ENCODE assay signal across 9 cellular contexts in the genomic region with DNA sequence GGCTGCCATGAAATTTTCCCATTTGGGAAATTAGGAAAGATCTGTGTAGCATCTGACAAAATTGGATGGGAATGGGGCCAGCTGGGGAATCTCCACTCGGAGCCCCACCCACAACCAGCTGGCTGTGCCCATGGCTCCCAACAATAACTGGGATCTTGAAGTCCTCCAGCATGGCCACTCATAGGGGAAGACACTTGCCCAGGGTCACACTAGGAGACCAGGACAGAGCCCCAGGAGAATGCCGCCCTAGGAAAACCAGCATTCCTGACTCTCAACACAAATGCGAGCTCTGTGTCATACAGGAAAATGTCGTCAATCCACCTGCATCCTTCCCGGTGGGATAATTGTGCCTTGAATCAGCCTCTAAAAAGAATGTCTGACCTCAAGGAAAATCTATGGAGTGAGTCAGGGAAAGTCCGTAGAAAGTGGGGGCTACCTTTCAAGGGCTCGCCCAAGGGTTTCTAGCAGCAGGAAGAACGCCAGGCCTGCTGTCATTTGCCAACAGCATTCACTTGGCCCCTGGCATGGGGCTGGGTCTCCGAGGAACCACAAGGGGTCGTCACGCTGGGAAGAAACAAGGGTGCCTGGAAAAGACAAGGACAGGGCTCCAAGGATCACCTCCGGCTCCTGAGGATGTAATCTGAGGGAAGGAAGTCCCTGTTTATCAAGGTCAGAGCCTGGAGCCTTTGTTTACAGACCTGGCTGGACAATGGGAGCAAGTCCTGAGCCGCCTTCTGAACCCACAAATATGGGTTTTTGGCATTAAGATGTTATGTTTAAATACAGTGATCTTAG. TPM values are rescaled to one million over a fixed set of nuclear protein-coding genes. Genes with fewer than 3 reads are reported as not detected.
DNase-seq lines count a peak whose midpoint lies in the region; ATAC-seq and TF ChIP-seq lines count a peak whose summit lies in the region.
"Had no signal": no experiment of that assay in that cellular context is flagged by ENCODE, and none has a peak within 500 bp of the region (broad histone marks: within the 10 kb centered on the region; RNA-seq: fewer than 3 reads in every experiment).

No MANE protein-coding gene starts in this region.

- H3K36me3 ChIP-seq in HUES48 (ENCODE audit: control insufficient read depth, insufficient read depth, low read length) (no peaks in the 10 kb centered on the region), tibial nerve (no peaks in the 10 kb centered on the region)

- H3K27me3 ChIP-seq in HUES48 (ENCODE audit: control insufficient read depth, insufficient read depth, low read length) = no peaks in the 10 kb centered on the region
- H3K27me3 ChIP-seq in tibial nerve = no peaks in the 10 kb centered on the region

- intact Hi-C loops in head of caudate nucleus (cut with DNase I) = no loop called here

- TF ChIP-seq CTCF in tibial nerve (IDR thresholded peaks at IDR 0.05) = no peak

- no peak for ATAC-seq in GM21786 (IDR thresholded peaks at IDR 0.05; ENCODE audit: unreplicated experiment)

- no peak overlapping the region for H3K9ac ChIP-seq in HUES48 (ENCODE audit: low read depth, low read length)

- H3K9me3 ChIP-seq in HUES48 (ENCODE audit: control insufficient read depth, insufficient read depth, low read length) = no peaks in the 10 kb centered on the region
- H3K9me3 ChIP-seq in tibial nerve = no peaks in the 10 kb centered on the region

- peak overlapping the region; percentile 84 for H3K27ac ChIP-seq in HUES48 (ENCODE audit: low read depth, low read length)
- H3K27ac ChIP-seq in caudate nucleus (ENCODE audit: low read depth, low read length) = peak overlapping the region; percentile 33
- H3K27ac ChIP-seq in tibial nerve = peak overlapping the region in 3 of 4 donors; percentile 19 to 80 (median 75)

- no peak overlapping the region for H3K4me3 ChIP-seq in HUES48 (ENCODE audit: low read depth, low read length)
- no peak overlapping the region for H3K4me3 ChIP-seq in tibial nerve

- 60 to 73% methylated on average over 13 of the region's 13 CpGs for WGBS in tibial nerve, 2 donors

- TF ChIP-seq EP300 in tibial nerve (IDR thresholded peaks at IDR 0.05) = peak; percentile 44 to 55

- TF ChIP-seq POLR2A in tibial nerve (IDR thresholded peaks at IDR 0.05) = no peak

- H3K4me1 ChIP-seq in HUES48 (ENCODE audit: control insufficient read depth, insufficient read depth, low read length) = peaks cover 6% of the 10 kb centered on the region; the same call in 1 of the 2 replicates
- peaks cover 0 to 16% (median 0%) of the 10 kb centered on the region in 4 donors for H3K4me1 ChIP-seq in tibial nerve

- DNase-seq in caudate nucleus (lab: John Stamatoyannopoulos, UW) = no peak
- DNase-seq in kidney glomerular epithelial cell (lab: John Stamatoyannopoulos, UW) = peak; percentile 94
- no peak for DNase-seq in tibial nerve (ENCODE audit: low spot score in 2 of 2)
- DNase-seq in NCI-H146 treated with DMSO at 0.1 percent for 48 hours (lab: John Stamatoyannopoulos, UW; ENCODE audit: unreplicated experiment) = no peak
- no peak for DNase-seq in middle frontal gyrus (ENCODE audit: extremely low spot score, low spot score)
- no peak for DNase-seq in head of caudate nucleus
- DNase-seq: activated CD4-positive, alpha-beta T cell treated with anti-CD3 and anti-CD28 coated beads, Interleukin-2, amount 50 U/mL, for 1 hour had no signal

RNA-seq across cellular contexts. Expression of a gene that starts 15.9 kb away (rescaled TPM):
- total RNA-seq in tibial nerve = 10 to 100 TPM; 47.3 to 79.3 (median 67.0) TPM

RNA-seq across cellular contexts. Expression of a gene that starts 44.7 kb away (rescaled TPM):
- total RNA-seq in tibial nerve = 1 to 10 TPM in 1 of 4 donors, under 1 TPM in 2, not detected in 1; 0.21 to 1.4 (median 0.30) TPM

Comparison
In these comparisons a context has a peak if more than half of its experiments do, and no peak if none do; other contexts are left out.
1. H3K27ac ChIP-seq: peak in every context shown above with its lines; median percentile 84 in HUES48; 75 in tibial nerve; 33 in caudate nucleus.